In the genomic region with DNA sequence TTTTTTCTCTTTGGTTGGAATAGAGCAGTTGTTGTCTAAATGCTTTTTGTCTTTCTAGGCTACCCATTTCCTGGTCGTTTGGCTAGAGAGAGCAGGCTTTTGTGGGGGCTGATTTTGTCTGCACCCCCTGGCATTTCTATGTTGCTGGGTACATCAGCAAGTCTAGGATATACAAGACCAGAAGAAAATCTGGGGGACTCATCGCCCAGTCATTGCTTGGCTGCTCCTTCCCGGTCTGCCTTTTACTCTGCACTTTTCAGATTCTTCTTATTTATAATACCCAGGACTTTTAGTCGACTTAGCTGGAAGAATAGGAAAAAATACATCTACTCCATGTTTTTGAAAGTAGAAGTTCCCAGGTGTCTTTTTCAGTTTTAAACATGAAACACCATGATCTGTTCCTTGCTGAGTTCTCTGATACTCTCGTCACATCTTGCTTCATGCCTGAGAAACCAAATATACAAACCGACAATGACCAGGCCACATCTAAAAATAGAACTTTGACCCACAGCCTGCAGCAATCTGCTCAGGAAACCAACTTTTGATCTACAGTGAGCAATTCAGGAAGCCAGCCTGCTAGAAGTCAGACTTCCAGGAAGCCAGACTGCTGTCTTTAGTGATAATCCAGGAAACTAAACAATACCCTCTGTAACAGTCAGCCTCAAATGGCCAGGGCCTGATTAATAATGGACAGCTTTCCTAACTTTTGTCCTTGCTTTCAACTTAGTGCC, we compare ENCODE assay signal across 1 cellular context.
TF ChIP-seq lines count a peak whose summit lies in the region.

No MANE protein-coding gene starts in this region.

TF ChIP-seq in HepG2, 621 proteins besides CTCF, POLR2A, EP300 and RAD21 (continued from another document and continues in another):
- TF ChIP-seq, protein P1, sequence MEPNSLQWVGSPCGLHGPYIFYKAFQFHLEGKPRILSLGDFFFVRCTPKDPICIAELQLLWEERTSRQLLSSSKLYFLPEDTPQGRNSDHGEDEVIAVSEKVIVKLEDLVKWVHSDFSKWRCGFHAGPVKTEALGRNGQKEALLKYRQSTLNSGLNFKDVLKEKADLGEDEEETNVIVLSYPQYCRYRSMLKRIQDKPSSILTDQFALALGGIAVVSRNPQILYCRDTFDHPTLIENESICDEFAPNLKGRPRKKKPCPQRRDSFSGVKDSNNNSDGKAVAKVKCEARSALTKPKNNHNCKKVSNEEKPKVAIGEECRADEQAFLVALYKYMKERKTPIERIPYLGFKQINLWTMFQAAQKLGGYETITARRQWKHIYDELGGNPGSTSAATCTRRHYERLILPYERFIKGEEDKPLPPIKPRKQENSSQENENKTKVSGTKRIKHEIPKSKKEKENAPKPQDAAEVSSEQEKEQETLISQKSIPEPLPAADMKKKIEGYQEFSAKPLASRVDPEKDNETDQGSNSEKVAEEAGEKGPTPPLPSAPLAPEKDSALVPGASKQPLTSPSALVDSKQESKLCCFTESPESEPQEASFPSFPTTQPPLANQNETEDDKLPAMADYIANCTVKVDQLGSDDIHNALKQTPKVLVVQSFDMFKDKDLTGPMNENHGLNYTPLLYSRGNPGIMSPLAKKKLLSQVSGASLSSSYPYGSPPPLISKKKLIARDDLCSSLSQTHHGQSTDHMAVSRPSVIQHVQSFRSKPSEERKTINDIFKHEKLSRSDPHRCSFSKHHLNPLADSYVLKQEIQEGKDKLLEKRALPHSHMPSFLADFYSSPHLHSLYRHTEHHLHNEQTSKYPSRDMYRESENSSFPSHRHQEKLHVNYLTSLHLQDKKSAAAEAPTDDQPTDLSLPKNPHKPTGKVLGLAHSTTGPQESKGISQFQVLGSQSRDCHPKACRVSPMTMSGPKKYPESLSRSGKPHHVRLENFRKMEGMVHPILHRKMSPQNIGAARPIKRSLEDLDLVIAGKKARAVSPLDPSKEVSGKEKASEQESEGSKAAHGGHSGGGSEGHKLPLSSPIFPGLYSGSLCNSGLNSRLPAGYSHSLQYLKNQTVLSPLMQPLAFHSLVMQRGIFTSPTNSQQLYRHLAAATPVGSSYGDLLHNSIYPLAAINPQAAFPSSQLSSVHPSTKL (CRISPR knock-in tag; IDR thresholded peaks at IDR 0.05) = peak; percentile 73
- TF ChIP-seq, protein P2, sequence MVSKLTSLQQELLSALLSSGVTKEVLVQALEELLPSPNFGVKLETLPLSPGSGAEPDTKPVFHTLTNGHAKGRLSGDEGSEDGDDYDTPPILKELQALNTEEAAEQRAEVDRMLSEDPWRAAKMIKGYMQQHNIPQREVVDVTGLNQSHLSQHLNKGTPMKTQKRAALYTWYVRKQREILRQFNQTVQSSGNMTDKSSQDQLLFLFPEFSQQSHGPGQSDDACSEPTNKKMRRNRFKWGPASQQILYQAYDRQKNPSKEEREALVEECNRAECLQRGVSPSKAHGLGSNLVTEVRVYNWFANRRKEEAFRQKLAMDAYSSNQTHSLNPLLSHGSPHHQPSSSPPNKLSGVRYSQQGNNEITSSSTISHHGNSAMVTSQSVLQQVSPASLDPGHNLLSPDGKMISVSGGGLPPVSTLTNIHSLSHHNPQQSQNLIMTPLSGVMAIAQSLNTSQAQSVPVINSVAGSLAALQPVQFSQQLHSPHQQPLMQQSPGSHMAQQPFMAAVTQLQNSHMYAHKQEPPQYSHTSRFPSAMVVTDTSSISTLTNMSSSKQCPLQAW (CRISPR knock-in tag; IDR thresholded peaks at IDR 0.05) = 0 out of 2 replicates have a peak, but pooled peaks have one; percentile 23
- TF ChIP-seq, protein P3, sequence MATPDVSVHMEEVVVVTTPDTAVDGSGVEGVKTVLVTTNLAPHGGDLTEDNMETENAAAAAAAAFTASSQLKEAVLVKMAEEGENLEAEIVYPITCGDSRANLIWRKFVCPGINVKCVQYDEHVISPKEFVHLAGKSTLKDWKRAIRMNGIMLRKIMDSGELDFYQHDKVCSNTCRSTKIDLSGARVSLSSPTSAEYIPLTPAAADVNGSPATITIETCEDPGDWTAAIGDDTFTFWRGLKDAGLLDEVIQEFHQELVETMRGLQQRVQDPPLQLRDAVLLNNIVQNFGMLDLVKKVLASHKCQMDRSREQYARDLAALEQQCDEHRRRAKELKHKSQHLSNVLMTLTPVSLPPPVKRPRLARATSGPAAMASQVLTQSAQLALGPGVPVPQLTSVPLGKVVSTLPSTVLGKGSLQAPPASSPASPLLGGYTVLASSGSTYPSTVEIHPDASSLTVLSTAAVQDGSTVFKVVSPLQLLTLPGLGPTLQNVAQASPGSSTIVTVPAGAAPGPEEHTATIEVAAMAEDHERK (CRISPR knock-in tag; IDR thresholded peaks at IDR 0.05; ENCODE audit: low read depth) = no peak
- TF ChIP-seq ZMYM3 (CRISPR knock-in tag; IDR thresholded peaks at IDR 0.05) = no peak
- no peak for TF ChIP-seq ZBTB42 (CRISPR knock-in tag; IDR thresholded peaks at IDR 0.05)
- no peak for TF ChIP-seq FLYWCH1 (CRISPR knock-in tag; IDR thresholded peaks at IDR 0.05)
- no peak for TF ChIP-seq ZNF143 (CRISPR knock-in tag; IDR thresholded peaks at IDR 0.05)
- TF ChIP-seq, protein P4, sequence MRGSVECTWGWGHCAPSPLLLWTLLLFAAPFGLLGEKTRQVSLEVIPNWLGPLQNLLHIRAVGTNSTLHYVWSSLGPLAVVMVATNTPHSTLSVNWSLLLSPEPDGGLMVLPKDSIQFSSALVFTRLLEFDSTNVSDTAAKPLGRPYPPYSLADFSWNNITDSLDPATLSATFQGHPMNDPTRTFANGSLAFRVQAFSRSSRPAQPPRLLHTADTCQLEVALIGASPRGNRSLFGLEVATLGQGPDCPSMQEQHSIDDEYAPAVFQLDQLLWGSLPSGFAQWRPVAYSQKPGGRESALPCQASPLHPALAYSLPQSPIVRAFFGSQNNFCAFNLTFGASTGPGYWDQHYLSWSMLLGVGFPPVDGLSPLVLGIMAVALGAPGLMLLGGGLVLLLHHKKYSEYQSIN (CRISPR knock-in tag; IDR thresholded peaks at IDR 0.05; ENCODE audit: borderline replicate concordance) = no peak
- peak; percentile 77 for TF ChIP-seq NCOA2 (CRISPR knock-in tag; IDR thresholded peaks at IDR 0.05)
- TF ChIP-seq ZNF251 (CRISPR knock-in tag; IDR thresholded peaks at IDR 0.05) = no peak
- no peak for TF ChIP-seq BRCA1 (CRISPR knock-in tag; IDR thresholded peaks at IDR 0.05)
- no peak for TF ChIP-seq ZNF350 (CRISPR knock-in tag; IDR thresholded peaks at IDR 0.05; ENCODE audit: borderline replicate concordance, low read depth)
- no peak for TF ChIP-seq ZNF577 (CRISPR knock-in tag; IDR thresholded peaks at IDR 0.05; ENCODE audit: borderline replicate concordance, low read depth)
- TF ChIP-seq FIP1L1 (IDR thresholded peaks at IDR 0.05; ENCODE audit: borderline replicate concordance, insufficient read depth, low read depth, low read length) = no peak
- no peak for TF ChIP-seq ZNF430 (CRISPR knock-in tag; IDR thresholded peaks at IDR 0.05)
- TF ChIP-seq, protein P5, sequence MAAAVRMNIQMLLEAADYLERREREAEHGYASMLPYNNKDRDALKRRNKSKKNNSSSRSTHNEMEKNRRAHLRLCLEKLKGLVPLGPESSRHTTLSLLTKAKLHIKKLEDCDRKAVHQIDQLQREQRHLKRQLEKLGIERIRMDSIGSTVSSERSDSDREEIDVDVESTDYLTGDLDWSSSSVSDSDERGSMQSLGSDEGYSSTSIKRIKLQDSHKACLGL (CRISPR knock-in tag; IDR thresholded peaks at IDR 0.05) = no peak
- peak; percentile 93 for TF ChIP-seq ZNF792 (CRISPR knock-in tag; IDR thresholded peaks at IDR 0.05)
- TF ChIP-seq MED8 (CRISPR knock-in tag; IDR thresholded peaks at IDR 0.05; ENCODE audit: insufficient replicate concordance) = no peak
- TF ChIP-seq, protein P6, sequence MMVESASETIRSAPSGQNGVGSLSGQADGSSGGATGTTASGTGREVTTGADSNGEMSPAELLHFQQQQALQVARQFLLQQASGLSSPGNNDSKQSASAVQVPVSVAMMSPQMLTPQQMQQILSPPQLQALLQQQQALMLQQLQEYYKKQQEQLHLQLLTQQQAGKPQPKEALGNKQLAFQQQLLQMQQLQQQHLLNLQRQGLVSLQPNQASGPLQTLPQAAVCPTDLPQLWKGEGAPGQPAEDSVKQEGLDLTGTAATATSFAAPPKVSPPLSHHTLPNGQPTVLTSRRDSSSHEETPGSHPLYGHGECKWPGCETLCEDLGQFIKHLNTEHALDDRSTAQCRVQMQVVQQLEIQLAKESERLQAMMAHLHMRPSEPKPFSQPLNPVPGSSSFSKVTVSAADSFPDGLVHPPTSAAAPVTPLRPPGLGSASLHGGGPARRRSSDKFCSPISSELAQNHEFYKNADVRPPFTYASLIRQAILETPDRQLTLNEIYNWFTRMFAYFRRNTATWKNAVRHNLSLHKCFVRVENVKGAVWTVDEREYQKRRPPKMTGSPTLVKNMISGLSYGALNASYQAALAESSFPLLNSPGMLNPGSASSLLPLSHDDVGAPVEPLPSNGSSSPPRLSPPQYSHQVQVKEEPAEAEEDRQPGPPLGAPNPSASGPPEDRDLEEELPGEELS (CRISPR knock-in tag; IDR thresholded peaks at IDR 0.05) = peak; percentile 65; the same call in 1 of the 2 replicates
- TF ChIP-seq MIXL1 (CRISPR knock-in tag; IDR thresholded peaks at IDR 0.05) = peak; percentile 22; the same call in 1 of the 2 replicates
- no peak for TF ChIP-seq GABPA (IDR thresholded peaks at IDR 0.05; ENCODE audit: low read depth, low read length)
- TF ChIP-seq GABPA (CRISPR knock-in tag; IDR thresholded peaks at IDR 0.05; ENCODE audit: low read depth) = peak; percentile 52
- no peak for TF ChIP-seq ZEB1 (IDR thresholded peaks at IDR 0.05; ENCODE audit: insufficient replicate concordance, low read depth)
- peak; percentile 34; the same call in 1 of the 2 replicates for TF ChIP-seq HMG20A (CRISPR knock-in tag; IDR thresholded peaks at IDR 0.05; ENCODE audit: borderline replicate concordance)
- TF ChIP-seq ZBTB20 (CRISPR knock-in tag; IDR thresholded peaks at IDR 0.05; ENCODE audit: borderline replicate concordance, low read depth) = no peak
- TF ChIP-seq BCL6 (CRISPR knock-in tag; IDR thresholded peaks at IDR 0.05) = peak; percentile 91
- TF ChIP-seq, protein P7, sequence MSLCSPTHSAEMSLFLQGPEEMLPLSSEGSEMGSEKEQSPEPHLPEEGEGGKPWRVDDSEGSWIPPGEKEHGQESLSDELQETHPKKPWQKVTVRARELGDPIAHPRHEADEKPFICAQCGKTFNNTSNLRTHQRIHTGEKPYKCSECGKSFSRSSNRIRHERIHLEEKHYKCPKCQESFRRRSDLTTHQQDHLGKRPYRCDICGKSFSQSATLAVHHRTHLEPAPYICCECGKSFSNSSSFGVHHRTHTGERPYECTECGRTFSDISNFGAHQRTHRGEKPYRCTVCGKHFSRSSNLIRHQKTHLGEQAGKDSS (CRISPR knock-in tag; IDR thresholded peaks at IDR 0.05; ENCODE audit: borderline replicate concordance, low read depth) = 0 out of 2 replicates have a peak, but pooled peaks have one; percentile 28
- no peak for TF ChIP-seq HNRNPUL1 (IDR thresholded peaks at IDR 0.05; ENCODE audit: low read depth, low read length)
- 0 out of 2 replicates have a peak, but pooled peaks have one; percentile 22 for TF ChIP-seq ZNF556 (CRISPR knock-in tag; IDR thresholded peaks at IDR 0.05; ENCODE audit: borderline replicate concordance)
- TF ChIP-seq, protein P8, sequence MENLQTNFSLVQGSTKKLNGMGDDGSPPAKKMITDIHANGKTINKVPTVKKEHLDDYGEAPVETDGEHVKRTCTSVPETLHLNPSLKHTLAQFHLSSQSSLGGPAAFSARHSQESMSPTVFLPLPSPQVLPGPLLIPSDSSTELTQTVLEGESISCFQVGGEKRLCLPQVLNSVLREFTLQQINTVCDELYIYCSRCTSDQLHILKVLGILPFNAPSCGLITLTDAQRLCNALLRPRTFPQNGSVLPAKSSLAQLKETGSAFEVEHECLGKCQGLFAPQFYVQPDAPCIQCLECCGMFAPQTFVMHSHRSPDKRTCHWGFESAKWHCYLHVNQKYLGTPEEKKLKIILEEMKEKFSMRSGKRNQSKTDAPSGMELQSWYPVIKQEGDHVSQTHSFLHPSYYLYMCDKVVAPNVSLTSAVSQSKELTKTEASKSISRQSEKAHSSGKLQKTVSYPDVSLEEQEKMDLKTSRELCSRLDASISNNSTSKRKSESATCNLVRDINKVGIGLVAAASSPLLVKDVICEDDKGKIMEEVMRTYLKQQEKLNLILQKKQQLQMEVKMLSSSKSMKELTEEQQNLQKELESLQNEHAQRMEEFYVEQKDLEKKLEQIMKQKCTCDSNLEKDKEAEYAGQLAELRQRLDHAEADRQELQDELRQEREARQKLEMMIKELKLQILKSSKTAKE (CRISPR knock-in tag; IDR thresholded peaks at IDR 0.05; ENCODE audit: borderline replicate concordance) = no peak
- TF ChIP-seq, protein P9, sequence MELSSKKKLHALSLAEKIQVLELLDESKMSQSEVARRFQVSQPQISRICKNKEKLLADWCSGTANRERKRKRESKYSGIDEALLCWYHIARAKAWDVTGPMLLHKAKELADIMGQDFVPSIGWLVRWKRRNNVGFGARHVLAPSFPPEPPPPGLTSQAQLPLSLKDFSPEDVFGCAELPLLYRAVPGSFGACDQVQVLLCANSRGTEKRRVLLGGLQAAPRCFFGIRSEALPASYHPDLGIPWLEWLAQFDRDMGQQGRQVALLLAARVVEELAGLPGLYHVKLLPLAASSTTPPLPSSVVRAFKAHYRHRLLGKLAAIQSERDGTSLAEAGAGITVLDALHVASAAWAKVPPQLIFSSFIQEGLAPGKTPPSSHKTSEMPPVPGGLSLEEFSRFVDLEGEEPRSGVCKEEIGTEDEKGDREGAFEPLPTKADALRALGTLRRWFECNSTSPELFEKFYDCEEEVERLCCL (CRISPR knock-in tag; IDR thresholded peaks at IDR 0.05; ENCODE audit: borderline replicate concordance) = no peak
- TF ChIP-seq, protein P10, sequence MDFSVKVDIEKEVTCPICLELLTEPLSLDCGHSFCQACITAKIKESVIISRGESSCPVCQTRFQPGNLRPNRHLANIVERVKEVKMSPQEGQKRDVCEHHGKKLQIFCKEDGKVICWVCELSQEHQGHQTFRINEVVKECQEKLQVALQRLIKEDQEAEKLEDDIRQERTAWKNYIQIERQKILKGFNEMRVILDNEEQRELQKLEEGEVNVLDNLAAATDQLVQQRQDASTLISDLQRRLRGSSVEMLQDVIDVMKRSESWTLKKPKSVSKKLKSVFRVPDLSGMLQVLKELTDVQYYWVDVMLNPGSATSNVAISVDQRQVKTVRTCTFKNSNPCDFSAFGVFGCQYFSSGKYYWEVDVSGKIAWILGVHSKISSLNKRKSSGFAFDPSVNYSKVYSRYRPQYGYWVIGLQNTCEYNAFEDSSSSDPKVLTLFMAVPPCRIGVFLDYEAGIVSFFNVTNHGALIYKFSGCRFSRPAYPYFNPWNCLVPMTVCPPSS (IDR thresholded peaks at IDR 0.05) = no peak
- TF ChIP-seq POLR2G (IDR thresholded peaks at IDR 0.05; ENCODE audit: low read depth, low read length) = no peak
- 0 out of 2 replicates have a peak, but pooled peaks have one; percentile 36 for TF ChIP-seq CEBPB (IDR thresholded peaks at IDR 0.05; ENCODE audit: borderline replicate concordance, low read depth, low read length)
- TF ChIP-seq, protein P11, sequence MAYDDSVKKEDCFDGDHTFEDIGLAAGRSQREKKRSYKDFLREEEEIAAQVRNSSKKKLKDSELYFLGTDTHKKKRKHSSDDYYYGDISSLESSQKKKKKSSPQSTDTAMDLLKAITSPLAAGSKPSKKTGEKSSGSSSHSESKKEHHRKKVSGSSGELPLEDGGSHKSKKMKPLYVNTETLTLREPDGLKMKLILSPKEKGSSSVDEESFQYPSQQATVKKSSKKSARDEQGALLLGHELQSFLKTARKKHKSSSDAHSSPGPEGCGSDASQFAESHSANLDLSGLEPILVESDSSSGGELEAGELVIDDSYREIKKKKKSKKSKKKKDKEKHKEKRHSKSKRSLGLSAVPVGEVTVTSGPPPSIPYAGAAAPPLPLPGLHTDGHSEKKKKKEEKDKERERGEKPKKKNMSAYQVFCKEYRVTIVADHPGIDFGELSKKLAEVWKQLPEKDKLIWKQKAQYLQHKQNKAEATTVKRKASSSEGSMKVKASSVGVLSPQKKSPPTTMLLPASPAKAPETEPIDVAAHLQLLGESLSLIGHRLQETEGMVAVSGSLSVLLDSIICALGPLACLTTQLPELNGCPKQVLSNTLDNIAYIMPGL (CRISPR knock-in tag; IDR thresholded peaks at IDR 0.05; ENCODE audit: borderline replicate concordance in 1 of 2, low read depth in 1 of 2) = no peak
- TF ChIP-seq AHR (CRISPR knock-in tag; IDR thresholded peaks at IDR 0.05) = no peak
- no peak for TF ChIP-seq TOE1 (CRISPR knock-in tag; IDR thresholded peaks at IDR 0.05)
- TF ChIP-seq MEF2D (CRISPR knock-in tag; IDR thresholded peaks at IDR 0.05) = peak; percentile 97
- no peak for TF ChIP-seq TBX3 (IDR thresholded peaks at IDR 0.05; ENCODE audit: borderline replicate concordance)
